Comparison of ENCODE assay signal across 5 cellular contexts in genomic region chr16:70173916-70174315, GRCh38. TPM values are rescaled to one million over a fixed set of nuclear protein-coding genes. Genes with fewer than 3 reads are reported as not detected.
"Had no signal": no experiment of that assay in that cellular context is flagged by ENCODE, and none has a peak within 500 bp of the region (broad histone marks: within the 10 kb centered on the region; RNA-seq: fewer than 3 reads in every experiment).

No MANE protein-coding gene starts in this region.

RNA-seq across cellular contexts. Expression of gene CLEC18C, which starts 0.3 kb away (rescaled TPM):
- total RNA-seq: activated naive CD4-positive, alpha-beta T cell treated with anti-CD3 and anti-CD28 coated beads, Interleukin-2, amount 50 U/mL, for 72 hours; bronchial epithelial cell; OCI-LY7; RPMI7951; SJSA1 had no signal
